ENCODE assay signal across 13 cellular contexts in the genomic region with DNA sequence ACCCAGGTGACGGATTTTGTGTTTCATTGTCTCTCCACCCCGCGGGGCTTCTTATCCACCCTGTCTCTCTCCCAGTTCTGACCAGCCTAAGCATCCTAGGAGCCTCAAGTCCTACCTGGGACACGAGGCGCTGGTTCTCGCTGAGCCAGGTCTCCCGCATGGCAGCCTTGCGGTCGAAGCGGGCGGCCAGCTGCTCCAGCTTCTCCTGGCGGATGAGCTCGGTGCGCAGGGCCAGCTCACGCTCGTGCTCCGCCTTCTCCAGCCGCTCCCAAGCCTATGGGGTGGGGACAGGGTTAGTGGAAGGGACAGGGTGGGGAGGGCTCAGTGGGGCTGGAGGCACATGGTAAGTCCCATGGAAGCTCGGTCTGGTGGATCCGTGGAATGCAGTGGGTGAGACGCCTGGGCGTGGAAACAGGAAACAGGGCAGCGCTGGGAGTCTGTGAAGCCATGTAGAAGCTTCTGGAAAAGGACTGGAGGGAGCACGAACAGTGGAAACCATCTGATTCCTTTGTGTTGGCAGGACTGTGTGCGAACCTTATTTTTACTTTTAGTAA. TPM values are rescaled to one million over a fixed set of nuclear protein-coding genes. Genes with fewer than 3 reads are reported as not detected.
DNase-seq lines count a peak whose midpoint lies in the region; ATAC-seq and TF ChIP-seq lines count a peak whose summit lies in the region.
"Had no signal": no experiment of that assay in that cellular context is flagged by ENCODE, and none has a peak within 500 bp of the region (broad histone marks: within the 10 kb centered on the region; RNA-seq: fewer than 3 reads in every experiment).

No MANE protein-coding gene starts in this region.

- no peaks in the 10 kb centered on the region for H3K4me1 Mint-ChIP-seq in neural progenitor cell
- H3K4me1 Mint-ChIP-seq: CD14-positive monocyte, IgD-negative memory B cell had no signal

- H3K27ac Mint-ChIP-seq in neural progenitor cell, result peak overlapping the region; percentile 61
- H3K27ac Mint-ChIP-seq: CD8-positive, alpha-beta T cell; IgD-negative memory B cell had no signal

- intact Hi-C loops in PC-3 (cut with micrococcal nuclease), result no loop called here

- H3K27ac ChIP-seq in RWPE1 (peak overlapping the region; percentile 84), neural progenitor cell (no peak overlapping the region), PC-3 (ENCODE audit: low read length) (no peak overlapping the region)
- H3K27ac ChIP-seq: A549 had no signal

- H3K79me2 ChIP-seq in neural progenitor cell (ENCODE audit: low read depth) (no peaks in the 10 kb centered on the region), PC-3 (ENCODE audit: low read length) (no peaks in the 10 kb centered on the region)

- no peak overlapping the region for H3K4me3 Mint-ChIP-seq in neural progenitor cell
- H3K4me3 Mint-ChIP-seq: CD14-positive monocyte; CD8-positive, alpha-beta T cell; IgD-negative memory B cell had no signal

- DNase-seq in RWPE1 (ENCODE audit: low spot score) (no peak), neural progenitor cell (ENCODE audit: low spot score) (no peak), COLO668 (lab: John Stamatoyannopoulos, UW; ENCODE audit: unreplicated experiment) (no peak), PC-3 (no peak)
- DNase-seq: BE2C; CD8-positive, alpha-beta T cell; DMS53; H7 had no signal

- POLR2A ChIA-PET in RWPE1 (lab: Yijun Ruan, JAX; ENCODE audit: low non-redundant PET) (no interaction called here), PC-3 (lab: Charles Lee; ENCODE audit: unreplicated experiment) (no interaction called here)

- no peaks in the 10 kb centered on the region for H3K27me3 Mint-ChIP-seq in neural progenitor cell (ENCODE audit: insufficient read depth, low read depth)

- H3K4me3 ChIP-seq in neural progenitor cell (no peak overlapping the region), PC-3 (ENCODE audit: low read length) (no peak overlapping the region)
- H3K4me3 ChIP-seq: A549 had no signal

- H3K9ac ChIP-seq in neural progenitor cell (no peak overlapping the region), PC-3 (ENCODE audit: low read length) (no peak overlapping the region)

- H4K20me1 ChIP-seq in neural progenitor cell (ENCODE audit: low read depth) (no peaks in the 10 kb centered on the region), PC-3 (ENCODE audit: low read length) (no peaks in the 10 kb centered on the region)

- H3K4me1 ChIP-seq in neural progenitor cell (no peaks in the 10 kb centered on the region), PC-3 (ENCODE audit: insufficient read depth, low read length) (no peaks in the 10 kb centered on the region)
- H3K4me1 ChIP-seq: A549, BE2C had no signal

- no peaks in the 10 kb centered on the region for H3K9me2 ChIP-seq in PC-3 (replicated peaks; ENCODE audit: low read length)

- H2AFZ ChIP-seq in neural progenitor cell (replicated peaks), result no peak overlapping the region
- no peak overlapping the region for H2AFZ ChIP-seq in PC-3 (ENCODE audit: low read length)

- CTCF ChIA-PET in RWPE1 (lab: Yijun Ruan, JAX) (interaction anchor here (1.3 kb wide), 1 partner anchor 126 kb away, joined by 3 read pairs; no protein-coding TSS in a partner anchor), PC-3 (lab: Charles Lee) (no interaction called here)

- no peak overlapping the region for H3K4me2 ChIP-seq in neural progenitor cell
- no peak overlapping the region for H3K4me2 ChIP-seq in PC-3 (ENCODE audit: low read length)
- H3K4me2 ChIP-seq: A549 had no signal

- H3K9me3 ChIP-seq in neural progenitor cell (ENCODE audit: low read depth), result no peaks in the 10 kb centered on the region
- no peaks in the 10 kb centered on the region for H3K9me3 ChIP-seq in PC-3 (ENCODE audit: low read length)
- H3K9me3 ChIP-seq: A549, BE2C had no signal

- H3K36me3 ChIP-seq in neural progenitor cell (no peaks in the 10 kb centered on the region), PC-3 (ENCODE audit: low read depth, low read length) (peaks cover 33% of the 10 kb centered on the region; the same call in 1 of the 2 replicates)

- TF ChIP-seq CTCF in RWPE1 (conservative IDR thresholded peaks at IDR 0.05; ENCODE audit: low read depth), result no peak
- no peak for TF ChIP-seq CTCF in neural progenitor cell (IDR thresholded peaks at IDR 0.05)
- no peak for TF ChIP-seq CTCF in PC-3 (conservative IDR thresholded peaks at IDR 0.05; ENCODE audit: low read depth, low read length)

- H3F3A ChIP-seq in neural progenitor cell (ENCODE audit: low read depth) (no peaks in the 10 kb centered on the region), PC-3 (ENCODE audit: low read length, unreplicated experiment) (no peaks in the 10 kb centered on the region)

- no TSS peak for BruUV-seq in PC-3 (replicated peaks; lab: Mats Ljungman, UMichigan)

- H3K27me3 ChIP-seq in neural progenitor cell (no peaks in the 10 kb centered on the region), PC-3 (ENCODE audit: low read length) (no peaks in the 10 kb centered on the region)
- H3K27me3 ChIP-seq: BE2C had no signal

- ATAC-seq in esophagus mucosa, result peak; percentile 46
- ATAC-seq in HG03521 (IDR thresholded peaks at IDR 0.05; ENCODE audit: unreplicated experiment), result no peak
- ATAC-seq in PC-3, result no peak
- ATAC-seq: A549; CD8-positive, alpha-beta T cell had no signal

- H3K36me3 Mint-ChIP-seq in neural progenitor cell, result peaks cover 5% of the 10 kb centered on the region
- H3K36me3 Mint-ChIP-seq: CD14-positive monocyte; CD8-positive, alpha-beta T cell had no signal

- no peaks in the 10 kb centered on the region for H3K9me3 Mint-ChIP-seq in neural progenitor cell
- H3K9me3 Mint-ChIP-seq: CD14-positive monocyte; CD8-positive, alpha-beta T cell; IgD-negative memory B cell had no signal

RNA-seq across cellular contexts. Expression of a gene that starts 20.9 kb away (rescaled TPM):
- total RNA-seq in esophagus mucosa (138 TPM), neural progenitor cell (ENCODE audit: low replicate concordance) (14.5 and 51.7 TPM in 2 replicates), PC-3 (2014; rRNA removed) (74.9 and 154 TPM in 2 replicates)
- total RNA-seq: CD8-positive, alpha-beta T cell had no signal

RNA-seq across cellular contexts. Expression of a gene that starts 30.4 kb away (rescaled TPM):
- total RNA-seq in esophagus mucosa, result 10.2 TPM
- 30.2 and 40.6 TPM in 2 replicates for total RNA-seq in neural progenitor cell (ENCODE audit: low replicate concordance)
- 31.4 and 40.2 TPM in 2 replicates for total RNA-seq in PC-3 (2014; rRNA removed)
